ENCODE assay signal across 13 cellular contexts in genomic region chr11:35321532-35322320, GRCh38.
DNase-seq lines count a peak whose midpoint lies in the region; ATAC-seq, FAIRE-seq and TF ChIP-seq lines count a peak whose summit lies in the region.
"Had no signal": no experiment of that assay in that cellular context is flagged by ENCODE, and none has a peak within 500 bp of the region (broad histone marks: within the 10 kb centered on the region; RNA-seq: fewer than 3 reads in every experiment).

No MANE protein-coding gene starts in this region.

- H3K79me2 ChIP-seq in astrocyte (ENCODE audit: insufficient read depth, low read length) (no peaks in the 10 kb centered on the region), keratinocyte (ENCODE audit: control insufficient read depth, insufficient read depth, low read length) (no peaks in the 10 kb centered on the region)

- H3K9me1 ChIP-seq in keratinocyte (ENCODE audit: control insufficient read depth, extremely low read depth, insufficient read depth, low read length) = no peaks in the 10 kb centered on the region

- dilution Hi-C loops in keratinocyte (cut with MboI; ENCODE audit: extremely low pct_ligation_motif_present, low sequenced_read_pairs) = no loop called here

- no peaks in the 10 kb centered on the region for H3K9me3 Mint-ChIP-seq in astrocyte (ENCODE audit: unreplicated experiment)

- H3K4me1 ChIP-seq in astrocyte (ENCODE audit: insufficient read depth, low read length) = peaks cover 22% of the 10 kb centered on the region
- peaks cover 25% of the 10 kb centered on the region for H3K4me1 ChIP-seq in keratinocyte (ENCODE audit: control insufficient read depth, extremely low read depth, insufficient read depth, low read length)
- H3K4me1 ChIP-seq: lower lobe of right lung had no signal

- H3K27me3 ChIP-seq in astrocyte (ENCODE audit: insufficient read depth, low read length) (no peaks in the 10 kb centered on the region), keratinocyte (ENCODE audit: control insufficient read depth, extremely low read depth, insufficient read depth, low read length) (no peaks in the 10 kb centered on the region)

- H3K27ac ChIP-seq in astrocyte (ENCODE audit: low read depth, low read length) (no peak overlapping the region), keratinocyte (ENCODE audit: control insufficient read depth, insufficient read depth, low read length) (no peak overlapping the region)
- H3K27ac ChIP-seq: lower lobe of right lung had no signal

- TF ChIP-seq CTCF in HFF-Myc (IDR thresholded peaks at IDR 0.05; ENCODE audit: low read depth, low read length, missing control alignments) (no peak), astrocyte (IDR thresholded peaks at IDR 0.05; ENCODE audit: insufficient read depth, low read depth, low read length) (no peak), keratinocyte (optimal IDR thresholded peaks at IDR 0.05 in 1 of 3, IDR thresholded peaks at IDR 0.05 in 1 of 3, conservative IDR thresholded peaks at IDR 0.05 in 1 of 3; ENCODE audit: extremely low read depth in 1 of 3, insufficient read depth in 2 of 3, low read length in 3 of 3) (no peak)

- H3K27me3 Mint-ChIP-seq in astrocyte (ENCODE audit: low read depth, unreplicated experiment) = peaks cover 1% of the 10 kb centered on the region

- H2AFZ ChIP-seq in astrocyte (ENCODE audit: low read depth, low read length) (no peak overlapping the region), keratinocyte (ENCODE audit: control insufficient read depth, low read length) (no peak overlapping the region)

- H3K36me3 ChIP-seq in astrocyte (ENCODE audit: insufficient read depth, low read length) = no peaks in the 10 kb centered on the region
- H3K36me3 ChIP-seq in keratinocyte (ENCODE audit: control insufficient read depth in 2 of 2, extremely low read depth in 1 of 2, insufficient read depth in 2 of 2, low read length in 2 of 2) = no peaks in the 10 kb centered on the region
- H3K36me3 ChIP-seq: lower lobe of right lung had no signal

- H3K27ac Mint-ChIP-seq in astrocyte (ENCODE audit: unreplicated experiment) = no peak overlapping the region

- no peak for ATAC-seq in HG03280 (IDR thresholded peaks at IDR 0.05; ENCODE audit: unreplicated experiment)
- ATAC-seq: GM12878, lower lobe of right lung had no signal

- H3K4me1 Mint-ChIP-seq in astrocyte (ENCODE audit: low read depth, unreplicated experiment) = peaks cover 5% of the 10 kb centered on the region

- H3K9ac ChIP-seq in astrocyte (ENCODE audit: low read length) (no peak overlapping the region), keratinocyte (ENCODE audit: control insufficient read depth, extremely low read depth, insufficient read depth, low read length) (no peak overlapping the region)

- H3K36me3 Mint-ChIP-seq in astrocyte (ENCODE audit: low read depth, unreplicated experiment) = peaks cover 4% of the 10 kb centered on the region

- H4K20me1 ChIP-seq in astrocyte (ENCODE audit: insufficient read depth, low read length) = no peaks in the 10 kb centered on the region
- no peaks in the 10 kb centered on the region for H4K20me1 ChIP-seq in keratinocyte (ENCODE audit: control insufficient read depth, extremely low read depth, insufficient read depth, low read length)

- H3K9me3 ChIP-seq in astrocyte (ENCODE audit: insufficient read depth, low read depth, low read length) (no peaks in the 10 kb centered on the region), keratinocyte (ENCODE audit: control insufficient read depth, low read depth, low read length) (no peaks in the 10 kb centered on the region)
- H3K9me3 ChIP-seq: lower lobe of right lung had no signal

- H3K4me2 ChIP-seq in astrocyte (ENCODE audit: low read length) (peak overlapping the region; percentile 15), keratinocyte (ENCODE audit: control insufficient read depth, extremely low read depth, insufficient read depth, low read depth, low read length) (no peak overlapping the region)

- H3K4me3 ChIP-seq in HFF-Myc (replicated peaks; ENCODE audit: low read depth, low read length) (no peak overlapping the region), astrocyte (ENCODE audit: insufficient read depth, low read depth, low read length) (no peak overlapping the region), keratinocyte (ENCODE audit: control insufficient read depth in 2 of 3, extremely low read depth in 1 of 3, insufficient read depth in 2 of 3, low read depth in 1 of 3, low read length in 3 of 3) (no peak overlapping the region)
- H3K4me3 ChIP-seq: GM12878, lower lobe of right lung had no signal

- FAIRE-seq in astrocyte (lab: Jason Lieb, UNC) = no peak
- peak; percentile 26 for FAIRE-seq in keratinocyte (lab: Jason Lieb, UNC)
- FAIRE-seq: GM12878 had no signal

- DNase-seq in AG20443 (ENCODE audit: low spot score) (peak; percentile 86), HFF-Myc (ENCODE audit: extremely low read depth, low read depth) (peak; percentile 66), astrocyte (ENCODE audit: low read depth) (peak; percentile 82), keratinocyte (ENCODE audit: low read depth, low spot score) (no peak), mucosa of gallbladder (ENCODE audit: low spot score) (no peak), NCI-H2196 (lab: John Stamatoyannopoulos, UW; ENCODE audit: unreplicated experiment) (no peak), germinal center (ENCODE audit: low spot score) (no peak)
- DNase-seq: activated T-cell treated with anti-CD3 and anti-CD28 coated beads, Interleukin-2, amount 50 U/mL, for 1 hour; lower lobe of right lung; T-helper 9 cell had no signal

- H3K4me3 Mint-ChIP-seq in astrocyte (ENCODE audit: unreplicated experiment) = no peak overlapping the region
- H3K4me3 Mint-ChIP-seq: central memory CD8-positive, alpha-beta T cell had no signal

Comparison
In these comparisons a context has a peak if more than half of its experiments do, and no peak if none do; other contexts are left out.
1. DNase-seq: peak in AG20443 (single experiment), HFF-Myc (single experiment) and astrocyte (single experiment); none in keratinocyte (single experiment), mucosa of gallbladder (single experiment), NCI-H2196 (single experiment) and germinal center (single experiment).